In genomic region chr18:10670856-10671255, GRCh38 we compare ENCODE assay signal across 1 cellular context.
TF ChIP-seq lines count a peak whose summit lies in the region.

No MANE protein-coding gene starts in this region.

TF ChIP-seq in HepG2, 621 proteins besides CTCF, POLR2A, EP300 and RAD21 (continued from another document):
- TF ChIP-seq IRF1 (CRISPR knock-in tag; IDR thresholded peaks at IDR 0.05; ENCODE audit: low read depth) = no peak
- TF ChIP-seq, protein P1, sequence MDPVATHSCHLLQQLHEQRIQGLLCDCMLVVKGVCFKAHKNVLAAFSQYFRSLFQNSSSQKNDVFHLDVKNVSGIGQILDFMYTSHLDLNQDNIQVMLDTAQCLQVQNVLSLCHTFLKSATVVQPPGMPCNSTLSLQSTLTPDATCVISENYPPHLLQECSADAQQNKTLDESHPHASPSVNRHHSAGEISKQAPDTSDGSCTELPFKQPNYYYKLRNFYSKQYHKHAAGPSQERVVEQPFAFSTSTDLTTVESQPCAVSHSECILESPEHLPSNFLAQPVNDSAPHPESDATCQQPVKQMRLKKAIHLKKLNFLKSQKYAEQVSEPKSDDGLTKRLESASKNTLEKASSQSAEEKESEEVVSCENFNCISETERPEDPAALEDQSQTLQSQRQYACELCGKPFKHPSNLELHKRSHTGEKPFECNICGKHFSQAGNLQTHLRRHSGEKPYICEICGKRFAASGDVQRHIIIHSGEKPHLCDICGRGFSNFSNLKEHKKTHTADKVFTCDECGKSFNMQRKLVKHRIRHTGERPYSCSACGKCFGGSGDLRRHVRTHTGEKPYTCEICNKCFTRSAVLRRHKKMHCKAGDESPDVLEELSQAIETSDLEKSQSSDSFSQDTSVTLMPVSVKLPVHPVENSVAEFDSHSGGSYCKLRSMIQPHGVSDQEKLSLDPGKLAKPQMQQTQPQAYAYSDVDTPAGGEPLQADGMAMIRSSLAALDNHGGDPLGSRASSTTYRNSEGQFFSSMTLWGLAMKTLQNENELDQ (CRISPR knock-in tag; IDR thresholded peaks at IDR 0.05; ENCODE audit: borderline replicate concordance) = no peak
TF ChIP-seq in HepG2: peak in this region for 0.
